ENCODE assay signal across 25 cellular contexts in genomic region chr15:95645791-95646338, GRCh38.
DNase-seq lines count a peak whose midpoint lies in the region; ATAC-seq, FAIRE-seq and TF ChIP-seq lines count a peak whose summit lies in the region.
"Had no signal": no experiment of that assay in that cellular context is flagged by ENCODE, and none has a peak within 500 bp of the region (broad histone marks: within the 10 kb centered on the region; RNA-seq: fewer than 3 reads in every experiment).

No MANE protein-coding gene starts in this region.

- H2AFZ ChIP-seq in HepG2 (ENCODE audit: low read length) (no peak overlapping the region), K562 (ENCODE audit: low read depth, low read length) (no peak overlapping the region), osteoblast (ENCODE audit: low read length) (no peak overlapping the region)

- POLR2A ChIA-PET in HepG2 (lab: Yijun Ruan, JAX) (no interaction called here), K562 (lab: Yijun Ruan, JAX) (interaction anchor here (0.9 to 8.6 kb wide), 2 partner anchors 6 to 19 kb away, joined by 3 to 56 read pairs; no protein-coding TSS in a partner anchor)

- peaks cover 43% of the 10 kb centered on the region for H3K4me1 Mint-ChIP-seq in nephron
- H3K4me1 Mint-ChIP-seq: B cell had no signal

- H3K9me1 ChIP-seq in K562 (ENCODE audit: control insufficient read depth, insufficient read depth, low read length): peaks cover 3% of the 10 kb centered on the region

- FAIRE-seq in HepG2 (lab: Jason Lieb, UNC) (no peak), K562 (lab: Jason Lieb, UNC) (no peak)
- FAIRE-seq: A549, D721Med, GM12891, GM19239 had no signal

- peaks cover 0 to 15% (median 4%) of the 10 kb centered on the region in 4 donors for H3K4me1 ChIP-seq in right lobe of liver
- no peaks in the 10 kb centered on the region for H3K4me1 ChIP-seq in HepG2 (ENCODE audit: insufficient read depth, low read length)
- peaks cover 0 to 38% of the 10 kb centered on the region in 2 experiments; a peak in 2 of 5 replicates for H3K4me1 ChIP-seq in K562 (replicated peaks in 1 of 2; ENCODE audit: control insufficient read depth in 2 of 2, insufficient read depth in 2 of 2, low read length in 2 of 2)
- no peaks in the 10 kb centered on the region for H3K4me1 ChIP-seq in osteoblast (ENCODE audit: insufficient read depth, low read length)
- H3K4me1 ChIP-seq: A549; BLaER1 treated with 17β-estradiol and CSF1 and Interleukin-3, amounts not matched to agents 10 nM and 100 nM; Caco-2 had no signal

- TF ChIP-seq RAD21 in HepG2 (CRISPR knock-in tag; IDR thresholded peaks at IDR 0.05) (no peak), K562 (CRISPR knock-in tag; conservative IDR thresholded peaks at IDR 0.05 in 1 of 2, IDR thresholded peaks at IDR 0.05 in 1 of 2) (no peak)

- H3K27me3 ChIP-seq in right lobe of liver (no peaks in the 10 kb centered on the region), HepG2 (ENCODE audit: control insufficient read depth in 1 of 2, insufficient read depth in 2 of 2, low read length in 2 of 2) (no peaks in the 10 kb centered on the region), K562 (ENCODE audit: control insufficient read depth in 2 of 2, insufficient read depth in 2 of 2, low read length in 2 of 2) (no peaks in the 10 kb centered on the region), osteoblast (ENCODE audit: insufficient read depth, low read length) (no peaks in the 10 kb centered on the region)
- H3K27me3 ChIP-seq: BLaER1 treated with 17β-estradiol and CSF1 and Interleukin-3, amounts not matched to agents 10 nM and 100 nM had no signal

- no peak for TF ChIP-seq CTCF in right lobe of liver (IDR thresholded peaks at IDR 0.05)
- TF ChIP-seq CTCF in HepG2 (CRISPR knock-in tag; IDR thresholded peaks at IDR 0.05): no peak
- TF ChIP-seq CTCF in K562 (IDR thresholded peaks at IDR 0.05 in 2 of 3, conservative IDR thresholded peaks at IDR 0.05 in 1 of 3; ENCODE audit: insufficient read depth in 2 of 3, low read depth in 1 of 3, low read length in 3 of 3): no peak
- TF ChIP-seq CTCF in nephron (IDR thresholded peaks at IDR 0.05; ENCODE audit: unreplicated experiment in 3 of 3): no peak
- no peak for TF ChIP-seq CTCF in osteoblast (IDR thresholded peaks at IDR 0.05; ENCODE audit: extremely low read depth, low read depth, low read length)

- intact Hi-C loops in right lobe of liver (cut with DNase I) (no loop called here), HepG2 (cut with micrococcal nuclease; ENCODE audit: unreplicated experiment) (no loop called here), K562 (cut with micrococcal nuclease) (no loop called here)

- no peak for TF ChIP-seq EP300 in HepG2 (IDR thresholded peaks at IDR 0.05; ENCODE audit: low read depth in 2 of 2, low read length in 2 of 2)
- TF ChIP-seq EP300 in HepG2 (CRISPR knock-in tag; IDR thresholded peaks at IDR 0.05; ENCODE audit: borderline replicate concordance): no peak
- no peak for TF ChIP-seq EP300 in K562 (IDR thresholded peaks at IDR 0.05; ENCODE audit: low read length)

- H3K79me2 ChIP-seq in HepG2 (ENCODE audit: insufficient read depth, low read length) (no peaks in the 10 kb centered on the region), K562 (ENCODE audit: control insufficient read depth, insufficient read depth, low read length) (peaks cover 97% of the 10 kb centered on the region), osteoblast (ENCODE audit: insufficient read depth, low read length) (no peaks in the 10 kb centered on the region)

- H3K36me3 ChIP-seq in right lobe of liver (no peaks in the 10 kb centered on the region), HepG2 (replicated peaks in 1 of 2; ENCODE audit: control insufficient read depth in 1 of 2, insufficient read depth in 2 of 2, low read length in 2 of 2) (no peaks in the 10 kb centered on the region), K562 (ENCODE audit: control insufficient read depth, insufficient read depth, low read length) (peaks cover 62% of the 10 kb centered on the region), osteoblast (ENCODE audit: insufficient read depth, low read length) (no peaks in the 10 kb centered on the region)
- H3K36me3 ChIP-seq: BLaER1 treated with 17β-estradiol and CSF1 and Interleukin-3, amounts not matched to agents 10 nM and 100 nM had no signal

- TF ChIP-seq POLR2A in right lobe of liver (IDR thresholded peaks at IDR 0.05): no peak
- no peak for TF ChIP-seq POLR2A in HepG2 (IDR thresholded peaks at IDR 0.05; ENCODE audit: insufficient read depth in 1 of 2, low read depth in 2 of 2, low read length in 2 of 2)
- TF ChIP-seq POLR2A in K562 (conservative IDR thresholded peaks at IDR 0.05): no peak

- no peaks in the 10 kb centered on the region for H3K36me3 Mint-ChIP-seq in nephron (ENCODE audit: low read depth)
- H3K36me3 Mint-ChIP-seq: CD8-positive, alpha-beta T cell had no signal

- H3K9ac ChIP-seq in HepG2 (ENCODE audit: insufficient read depth, low read depth, low read length) (no peak overlapping the region), K562 (ENCODE audit: insufficient read depth in 1 of 2, low read depth in 2 of 2, low read length in 2 of 2) (no peak overlapping the region; a peak in 1 of 4 replicates)
- H3K9ac ChIP-seq: BLaER1 treated with 17β-estradiol and CSF1 and Interleukin-3, amounts not matched to agents 10 nM and 100 nM had no signal

- in situ Hi-C loops in HepG2 (cut with HindIII; ENCODE audit: extremely low pct_ligation_motif_present, low pct_unique_long_range_greater_than_20kb): no loop called here
- in situ Hi-C loops in K562 (cut with MboI): no loop called here

- no peak overlapping the region for H3K4me3 Mint-ChIP-seq in nephron
- H3K4me3 Mint-ChIP-seq: B cell; CD4-positive, alpha-beta T cell; CD8-positive, alpha-beta T cell had no signal

- no peaks in the 10 kb centered on the region for H3K9me3 Mint-ChIP-seq in nephron
- H3K9me3 Mint-ChIP-seq: CD4-positive, alpha-beta T cell; CD8-positive, alpha-beta T cell had no signal

- H3K9me3 ChIP-seq in right lobe of liver (no peaks in the 10 kb centered on the region), HepG2 (ENCODE audit: low read length) (peaks cover 25% of the 10 kb centered on the region), K562 (replicated peaks; ENCODE audit: control insufficient read depth, insufficient read depth, low read depth, low read length) (no peaks in the 10 kb centered on the region), osteoblast (ENCODE audit: low read depth, low read length) (no peaks in the 10 kb centered on the region)
- H3K9me3 ChIP-seq: A549; BLaER1 treated with 17β-estradiol and CSF1 and Interleukin-3, amounts not matched to agents 10 nM and 100 nM; Caco-2 had no signal

- BruUV-seq in HepG2 (replicated peaks; lab: Mats Ljungman, UMichigan) (no TSS peak), K562 (replicated peaks; lab: Mats Ljungman, UMichigan) (no TSS peak)

- DNase-seq in right lobe of liver: no peak
- no peak for DNase-seq in HepG2 (ENCODE audit: low spot score)
- peak in 2 of 4 experiments; percentile 31 to 45 for DNase-seq in K562 (ENCODE audit: extremely low read depth in 1 of 4, low spot score in 3 of 4)
- peak; percentile 50 for DNase-seq in osteoblast (ENCODE audit: insufficient read length, low spot score, missing footprints)
- no peak for DNase-seq in NCI-H82 (lab: John Stamatoyannopoulos, UW)
- no peak for DNase-seq in DMS53 treated with DMSO at 0.1 percent for 48 hours (lab: John Stamatoyannopoulos, UW; ENCODE audit: unreplicated experiment)
- no peak for DNase-seq in NCI-H2081 treated with DMSO at 0.1 percent for 48 hours (lab: John Stamatoyannopoulos, UW)
- DNase-seq: AML-193; Caco-2; Calu3; CD4-positive, alpha-beta T cell; CD8-positive, alpha-beta T cell; DMS79; DND-41; EL; GDM1 had no signal

- H4K20me1 ChIP-seq in HepG2 (ENCODE audit: insufficient read depth, low read length) (no peaks in the 10 kb centered on the region), K562 (replicated peaks; ENCODE audit: control insufficient read depth, insufficient read depth, low read length) (peaks cover 25% of the 10 kb centered on the region), osteoblast (ENCODE audit: insufficient read depth, low read length) (no peaks in the 10 kb centered on the region)
- H4K20me1 ChIP-seq: BLaER1 treated with 17β-estradiol and CSF1 and Interleukin-3, amounts not matched to agents 10 nM and 100 nM had no signal

- CTCF ChIA-PET in HepG2 (lab: Yijun Ruan, JAX; ENCODE audit: low intra/inter-chr PET ratio, low total read pairs): no interaction called here
- CTCF ChIA-PET in K562 (lab: Yijun Ruan, JAX; ENCODE audit: low intra/inter-chr PET ratio): no interaction called here

- H3K27ac ChIP-seq in right lobe of liver (no peak overlapping the region), HepG2 (ENCODE audit: extremely low read length, insufficient read depth, low read length) (no peak overlapping the region), K562 (ENCODE audit: extremely low read depth, low read depth, low read length) (no peak overlapping the region), osteoblast (ENCODE audit: low read depth, low read length) (no peak overlapping the region)
- H3K27ac ChIP-seq: 22Rv1; A549; BLaER1 treated with 17β-estradiol and CSF1 and Interleukin-3, amounts not matched to agents 10 nM and 100 nM; C4-2B had no signal

- peak; percentile 18 to 54 (median 34) for ATAC-seq in right lobe of liver
- ATAC-seq in HepG2: no peak
- ATAC-seq in K562: peak; percentile 71
- ATAC-seq: A549; CD8-positive, alpha-beta T cell had no signal

- WGBS in right lobe of liver (ENCODE audit: insufficient coverage, low coverage, low lambda C conversion rate, missing lambda C conversion rate): 67% methylated on average over 4 of the region's 4 CpGs
- 3% methylated on average over 4 of the region's 4 CpGs for WGBS in HepG2 (ENCODE audit: low lambda C conversion rate)
- 31% methylated on average over 4 of the region's 4 CpGs for WGBS in K562 (ENCODE audit: insufficient coverage, low coverage, missing lambda C conversion rate)

- no peak overlapping the region for H3K4me2 ChIP-seq in HepG2 (ENCODE audit: low read depth, low read length)
- peak overlapping the region; percentile 16; the same call in 1 of the 2 replicates for H3K4me2 ChIP-seq in K562 (ENCODE audit: insufficient read depth, low read length)
- no peak overlapping the region for H3K4me2 ChIP-seq in osteoblast (ENCODE audit: insufficient read depth, low read length)
- H3K4me2 ChIP-seq: A549; BLaER1 treated with 17β-estradiol and CSF1 and Interleukin-3, amounts not matched to agents 10 nM and 100 nM had no signal

- H3K27ac Mint-ChIP-seq in nephron: peak overlapping the region; percentile 46 to 77 (median 67)
- H3K27ac Mint-ChIP-seq: B cell; CD4-positive, alpha-beta T cell; CD8-positive, alpha-beta T cell had no signal

- H3K4me3 ChIP-seq in right lobe of liver (no peak overlapping the region), HepG2 (replicated peaks in 1 of 3; ENCODE audit: insufficient read depth in 1 of 3, low read depth in 2 of 3, low read length in 3 of 3) (no peak overlapping the region), K562 (no peak overlapping the region), osteoblast (ENCODE audit: insufficient read depth, low read length) (no peak overlapping the region)
- H3K4me3 ChIP-seq: A549; BLaER1 treated with 17β-estradiol and CSF1 and Interleukin-3, amounts not matched to agents 10 nM and 100 nM had no signal

- H3K27me3 Mint-ChIP-seq in nephron (ENCODE audit: low read depth): no peaks in the 10 kb centered on the region
- H3K27me3 Mint-ChIP-seq: B cell; CD4-positive, alpha-beta T cell had no signal

TF ChIP-seq in HepG2, 621 proteins besides CTCF, POLR2A, EP300 and RAD21 (continues in another document):
- no peak for TF ChIP-seq ZNF788 (CRISPR knock-in tag; IDR thresholded peaks at IDR 0.05; ENCODE audit: borderline replicate concordance)
